In genomic region chr21:44510508-44511218, GRCh38 we compare ENCODE assay signal across 1 cellular context.
TF ChIP-seq lines count a peak whose summit lies in the region.

No MANE protein-coding gene starts in this region.

TF ChIP-seq in HepG2, 621 proteins besides CTCF, POLR2A, EP300 and RAD21 (continued from another document and continues in another):
- TF ChIP-seq THAP8 (CRISPR knock-in tag; IDR thresholded peaks at IDR 0.05; ENCODE audit: borderline replicate concordance) (no peak), TBL1XR1 (IDR thresholded peaks at IDR 0.05; ENCODE audit: borderline replicate concordance, low read length, partially characterized antibody) (no peak), PTBP1 (IDR thresholded peaks at IDR 0.05; ENCODE audit: low read depth, low read length, poor library complexity, severe bottlenecking) (no peak), AFF4 (CRISPR knock-in tag; IDR thresholded peaks at IDR 0.05) (no peak), RFXAP (CRISPR knock-in tag; IDR thresholded peaks at IDR 0.05; ENCODE audit: borderline replicate concordance) (no peak), REXO4 (CRISPR knock-in tag; IDR thresholded peaks at IDR 0.05; ENCODE audit: borderline replicate concordance) (no peak), HES4 (CRISPR knock-in tag; IDR thresholded peaks at IDR 0.05; ENCODE audit: borderline replicate concordance) (peak; percentile 88; the same call in 1 of the 2 replicates), HMG20B (CRISPR knock-in tag; conservative IDR thresholded peaks at IDR 0.05) (no peak), MAFG (CRISPR knock-in tag; IDR thresholded peaks at IDR 0.05) (peak; percentile 88), ZBTB14 (CRISPR knock-in tag; IDR thresholded peaks at IDR 0.05) (no peak), ZC3H4 (CRISPR knock-in tag; IDR thresholded peaks at IDR 0.05; ENCODE audit: borderline replicate concordance) (no peak), TAF15 (IDR thresholded peaks at IDR 0.05; ENCODE audit: low read depth, low read length, poor library complexity, severe bottlenecking) (no peak), ZNF570 (CRISPR knock-in tag; IDR thresholded peaks at IDR 0.05; ENCODE audit: borderline replicate concordance) (no peak), SNAI1 (CRISPR knock-in tag; IDR thresholded peaks at IDR 0.05; ENCODE audit: borderline replicate concordance) (no peak), SRY (CRISPR knock-in tag; IDR thresholded peaks at IDR 0.05) (no peak), ZNF362 (CRISPR knock-in tag; IDR thresholded peaks at IDR 0.05; ENCODE audit: borderline replicate concordance) (no peak), PAF1 (CRISPR knock-in tag; IDR thresholded peaks at IDR 0.05) (no peak), GLI4 (CRISPR knock-in tag; IDR thresholded peaks at IDR 0.05; ENCODE audit: borderline replicate concordance) (no peak), ZNF790 (CRISPR knock-in tag; IDR thresholded peaks at IDR 0.05; ENCODE audit: borderline replicate concordance) (no peak), RFX1 (IDR thresholded peaks at IDR 0.05) (no peak), FOSL2 (CRISPR knock-in tag; IDR thresholded peaks at IDR 0.05) (0 out of 2 replicates have a peak, but pooled peaks have one; percentile 4), TEAD3 (CRISPR knock-in tag; optimal IDR thresholded peaks at IDR 0.05; ENCODE audit: borderline replicate concordance) (no peak), ZNF503 (CRISPR knock-in tag; IDR thresholded peaks at IDR 0.05) (no peak), KDM5B (CRISPR knock-in tag; IDR thresholded peaks at IDR 0.05; ENCODE audit: borderline replicate concordance) (no peak), ZNF564 (CRISPR knock-in tag; IDR thresholded peaks at IDR 0.05) (no peak), MEIS2 (CRISPR knock-in tag; IDR thresholded peaks at IDR 0.05) (no peak), RCOR2 (CRISPR knock-in tag; IDR thresholded peaks at IDR 0.05) (no peak), ZNF234 (CRISPR knock-in tag; conservative IDR thresholded peaks at IDR 0.05) (no peak), KMT2B (CRISPR knock-in tag; IDR thresholded peaks at IDR 0.05) (no peak), ZNF143 (CRISPR knock-in tag; IDR thresholded peaks at IDR 0.05) (no peak), ZKSCAN8 (CRISPR knock-in tag; IDR thresholded peaks at IDR 0.05; ENCODE audit: borderline replicate concordance) (no peak), ZNF703 (CRISPR knock-in tag; IDR thresholded peaks at IDR 0.05; ENCODE audit: borderline replicate concordance) (no peak), ZNF782 (CRISPR knock-in tag; IDR thresholded peaks at IDR 0.05; ENCODE audit: borderline replicate concordance) (peak; percentile 78; the same call in 1 of the 2 replicates), ZBTB10 (CRISPR knock-in tag; IDR thresholded peaks at IDR 0.05; ENCODE audit: borderline replicate concordance) (no peak), TEF (CRISPR knock-in tag; IDR thresholded peaks at IDR 0.05) (no peak), ZNF354B (CRISPR knock-in tag; IDR thresholded peaks at IDR 0.05) (no peak), TFAP4 (IDR thresholded peaks at IDR 0.05; ENCODE audit: borderline replicate concordance, low read depth) (peak; percentile 70; the same call in 1 of the 2 replicates), ZNF263 (CRISPR knock-in tag; IDR thresholded peaks at IDR 0.05) (0 out of 2 replicates have a peak, but pooled peaks have one; percentile 39), KDM6A (CRISPR knock-in tag; IDR thresholded peaks at IDR 0.05; ENCODE audit: low read depth) (no peak), ZKSCAN5 (CRISPR knock-in tag; IDR thresholded peaks at IDR 0.05) (no peak), ZNF672 (CRISPR knock-in tag; IDR thresholded peaks at IDR 0.05) (no peak), CSRNP1 (CRISPR knock-in tag; IDR thresholded peaks at IDR 0.05) (no peak), SRSF1 (optimal IDR thresholded peaks at IDR 0.05; ENCODE audit: low read depth, low read length) (no peak), NFE2L2 (IDR thresholded peaks at IDR 0.05; ENCODE audit: low read length) (no peak), CBX2 (IDR thresholded peaks at IDR 0.05; ENCODE audit: low read depth, low read length) (no peak), CBX2 (CRISPR knock-in tag; IDR thresholded peaks at IDR 0.05; ENCODE audit: low read depth) (no peak), KDM5A (IDR thresholded peaks at IDR 0.05; ENCODE audit: borderline replicate concordance, low read length) (no peak), ARID2 (CRISPR knock-in tag; IDR thresholded peaks at IDR 0.05; ENCODE audit: borderline replicate concordance) (no peak), KAT7 (CRISPR knock-in tag; IDR thresholded peaks at IDR 0.05; ENCODE audit: borderline replicate concordance) (no peak), ELF1 (CRISPR knock-in tag; IDR thresholded peaks at IDR 0.05) (0 out of 2 replicates have a peak, but pooled peaks have one; percentile 8), ZBTB39 (CRISPR knock-in tag; IDR thresholded peaks at IDR 0.05) (no peak), ZNF616 (CRISPR knock-in tag; IDR thresholded peaks at IDR 0.05; ENCODE audit: low read depth) (no peak), TBX2 (CRISPR knock-in tag; IDR thresholded peaks at IDR 0.05; ENCODE audit: borderline replicate concordance) (no peak), SPEN (CRISPR knock-in tag; IDR thresholded peaks at IDR 0.05; ENCODE audit: low read depth) (no peak), FOXA3 (CRISPR knock-in tag; IDR thresholded peaks at IDR 0.05) (no peak)
